In the genomic region with DNA sequence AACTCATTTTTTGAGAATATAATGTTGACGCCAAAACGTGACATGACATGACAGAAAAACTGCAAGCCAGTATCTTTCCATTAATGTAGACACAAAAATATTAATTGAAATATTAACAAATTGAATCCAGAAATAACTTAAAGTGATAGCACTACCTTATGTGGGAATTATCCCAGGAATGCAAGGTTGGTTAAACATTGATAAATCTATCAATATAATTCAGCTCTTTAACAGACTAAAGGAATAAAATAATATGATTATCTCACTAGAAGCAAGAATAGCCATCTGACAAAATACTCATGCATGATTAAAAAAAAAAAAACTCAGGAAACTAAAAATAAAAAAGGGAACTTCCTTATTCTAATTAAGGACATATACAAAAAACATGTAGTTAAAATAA, we compare ENCODE assay signal across 28 cellular contexts.
"Had no signal": no experiment of that assay in that cellular context is flagged by ENCODE, and none has a peak within 500 bp of the region (broad histone marks: within the 10 kb centered on the region; RNA-seq: fewer than 3 reads in every experiment).

No MANE protein-coding gene starts in this region.

- H3K27ac ChIP-seq: brain microvascular endothelial cell, KMS-11, SJCRH30, SK-N-MC had no signal

- H3K4me3 Mint-ChIP-seq: activated CD4-positive, alpha-beta T cell treated with anti-CD3 and anti-CD28 coated beads, Interleukin-2, amount 10 ng/mL, durations not matched to agents 24 days and 14 days; activated CD8-positive, alpha-beta T cell treated with anti-CD3 and anti-CD28 coated beads for 36 hours; activated T-cell treated with anti-CD3 and anti-CD28 coated beads, Interleukin-2, amount 50 U/mL, for 72 hours; activated T-helper 17 cell treated with anti-CD3 and anti-CD28 coated beads, Interleukin-2, amount 50 U/mL, for 72 hours had no signal

- DNase-seq: activated CD4-positive, alpha-beta T cell treated with anti-CD3 and anti-CD28 coated beads, Interleukin-2, amount 10 ng/mL, durations not matched to agents 24 days and 14 days; activated CD4-positive, alpha-beta T cell treated with anti-CD3 and anti-CD28 coated beads, Interleukin-2, amount 50 U/mL, for 4 hours; activated CD8-positive, alpha-beta T cell treated with anti-CD3 and anti-CD28 coated beads for 36 hours; activated effector memory CD4-positive, alpha-beta T cell treated with anti-CD3 and anti-CD28 coated beads, Interleukin-2, amount 50 U/mL, for 16 hours; activated naive CD4-positive, alpha-beta T cell; activated T-cell treated with anti-CD3 and anti-CD28 coated beads, Interleukin-2, amount 50 U/mL, for 1 hour; activated T-cell treated with anti-CD3 and anti-CD28 coated beads, Interleukin-2, amount 50 U/mL, for 72 hours; amniotic stem cell; aorta; brain microvascular endothelial cell; central memory CD4-positive, alpha-beta T cell; NCI-H1092 treated with DMSO at 0.1 percent for 48 hours; NCI-H1417; NCI-H146; NCI-H187; NCI-H2029 treated with DMSO at 0.1 percent for 48 hours; NCI-H2107; NCI-H2171; NCI-H510A; NCI-H526; NCI-H748 treated with DMSO at 0.1 percent for 48 hours; Right ventricle myocardium superior; SJCRH30; T1000 had no signal

- H3K9ac ChIP-seq: KMS-11 had no signal

- H3K27ac Mint-ChIP-seq: activated CD4-positive, alpha-beta T cell treated with anti-CD3 and anti-CD28 coated beads, Interleukin-2, amount 10 ng/mL, durations not matched to agents 24 days and 14 days; activated CD8-positive, alpha-beta T cell treated with anti-CD3 and anti-CD28 coated beads for 36 hours; activated naive CD4-positive, alpha-beta T cell treated with anti-CD3 and anti-CD28 coated beads, Interleukin-2, amount 50 U/mL, for 72 hours; activated T-cell treated with anti-CD3 and anti-CD28 coated beads, Interleukin-2, amount 50 U/mL, for 72 hours; activated T-helper 17 cell treated with anti-CD3 and anti-CD28 coated beads, Interleukin-2, amount 50 U/mL, for 72 hours had no signal

- H3K27me3 ChIP-seq: brain microvascular endothelial cell, SJCRH30 had no signal

- H3K27me3 Mint-ChIP-seq: activated CD4-positive, alpha-beta T cell treated with anti-CD3 and anti-CD28 coated beads, Interleukin-2, amount 10 ng/mL, durations not matched to agents 24 days and 14 days; activated CD8-positive, alpha-beta T cell treated with anti-CD3 and anti-CD28 coated beads for 36 hours; activated T-helper 17 cell treated with anti-CD3 and anti-CD28 coated beads, Interleukin-2, amount 50 U/mL, for 72 hours had no signal

- H3K4me1 Mint-ChIP-seq: activated CD4-positive, alpha-beta T cell treated with anti-CD3 and anti-CD28 coated beads, Interleukin-2, amount 10 ng/mL, durations not matched to agents 24 days and 14 days; activated T-helper 17 cell treated with anti-CD3 and anti-CD28 coated beads, Interleukin-2, amount 50 U/mL, for 72 hours had no signal

- H3K4me3 ChIP-seq: SJCRH30, SK-N-MC had no signal
